9 cellular contexts compared by ENCODE assay signal in genomic region chr18:77088977-77089795, GRCh38. TPM values are rescaled to one million over a fixed set of nuclear protein-coding genes. Genes with fewer than 3 reads are reported as not detected.
DNase-seq lines count a peak whose midpoint lies in the region; ATAC-seq, FAIRE-seq and TF ChIP-seq lines count a peak whose summit lies in the region.
"Had no signal": no experiment of that assay in that cellular context is flagged by ENCODE, and none has a peak within 500 bp of the region (broad histone marks: within the 10 kb centered on the region; RNA-seq: fewer than 3 reads in every experiment).

No MANE protein-coding gene starts in this region.

- TF ChIP-seq EP300 in A549 (IDR thresholded peaks at IDR 0.05) (no peak), ovary (IDR thresholded peaks at IDR 0.05) (no peak)

- H3K18ac ChIP-seq in mesenchymal stem cell (ENCODE audit: low read depth in 1 of 2, low read length in 2 of 2): no peak overlapping the region

- no peaks in the 10 kb centered on the region for H3K27me3 ChIP-seq in mesenchymal stem cell (ENCODE audit: control insufficient read depth in 1 of 2, insufficient read depth in 1 of 2, low read length in 2 of 2)
- H3K27me3 ChIP-seq in ovary: no peaks in the 10 kb centered on the region

- no peak overlapping the region for H2BK120ac ChIP-seq in mesenchymal stem cell (ENCODE audit: low read depth, low read length)

- H3K36me3 Mint-ChIP-seq in MCF 10A (ENCODE audit: insufficient read depth, unreplicated experiment): peaks cover 12% of the 10 kb centered on the region

- no peak overlapping the region for H3K23ac ChIP-seq in mesenchymal stem cell (ENCODE audit: low read length in 2 of 2)

- no peak overlapping the region for H2BK5ac ChIP-seq in mesenchymal stem cell (ENCODE audit: low read depth, low read length, poor library complexity, severe bottlenecking)

- peak overlapping the region in 1 of 2 experiments; percentile 47 for H3K4ac ChIP-seq in mesenchymal stem cell (ENCODE audit: low read depth in 1 of 2, low read length in 2 of 2)

- no peak for TF ChIP-seq CTCF in A549 (IDR thresholded peaks at IDR 0.05)
- no peak for TF ChIP-seq CTCF in MCF 10A (IDR thresholded peaks at IDR 0.05; ENCODE audit: unreplicated experiment)
- TF ChIP-seq CTCF in ovary (IDR thresholded peaks at IDR 0.05): no peak

- peak overlapping the region; percentile 33 for H2AK5ac ChIP-seq in mesenchymal stem cell (ENCODE audit: low read length, severe bottlenecking)

- no peaks in the 10 kb centered on the region for H3K27me3 Mint-ChIP-seq in MCF 10A (ENCODE audit: insufficient read depth, unreplicated experiment)

- no peak overlapping the region for H3K4me3 ChIP-seq in A549
- H3K4me3 ChIP-seq in mesenchymal stem cell (ENCODE audit: insufficient read depth in 1 of 2, low read depth in 1 of 2, low read length in 2 of 2): no peak overlapping the region
- H3K4me3 ChIP-seq in ovary: no peak overlapping the region

- no peaks in the 10 kb centered on the region for H3K9me3 Mint-ChIP-seq in MCF 10A (ENCODE audit: unreplicated experiment)

- peak overlapping the region in 1 of 2 experiments; percentile 48 for H2BK12ac ChIP-seq in mesenchymal stem cell (ENCODE audit: low read length in 2 of 2)

- peak overlapping the region; percentile 94 for H3K27ac Mint-ChIP-seq in MCF 10A (ENCODE audit: low read depth, unreplicated experiment)

- no peak overlapping the region for H2AFZ ChIP-seq in mesenchymal stem cell (ENCODE audit: low read depth, low read length)

- H3K14ac ChIP-seq in mesenchymal stem cell (ENCODE audit: low read length in 2 of 2): peak overlapping the region in 1 of 2 experiments; percentile 41

- H3K9me3 ChIP-seq in A549 (no peaks in the 10 kb centered on the region), mesenchymal stem cell (ENCODE audit: control insufficient read depth, low read length) (no peaks in the 10 kb centered on the region), ovary (no peaks in the 10 kb centered on the region)

- TF ChIP-seq RAD21 in A549 (conservative IDR thresholded peaks at IDR 0.05 in 1 of 2, IDR thresholded peaks at IDR 0.05 in 1 of 2): no peak

- no peak overlapping the region for H3K4me3 Mint-ChIP-seq in MCF 10A (ENCODE audit: unreplicated experiment)

- H3K27ac ChIP-seq in A549: peak overlapping the region; percentile 19 to 70; a peak in 3 of 6 replicates
- peak overlapping the region; percentile 11 for H3K27ac ChIP-seq in mesenchymal stem cell (ENCODE audit: low read length, poor library complexity, severe bottlenecking)
- no peak overlapping the region for H3K27ac ChIP-seq in caudate nucleus (ENCODE audit: low read depth, low read length)
- H3K27ac ChIP-seq in ovary: no peak overlapping the region

- 82% methylated on average over 8 of the region's 16 CpGs for WGBS in A549 (ENCODE audit: missing lambda C conversion rate)
- 71% methylated on average over 15 of the region's 16 CpGs for WGBS in mesenchymal stem cell
- 84 to 91% (median 84%) methylated on average over 16 of the region's 16 CpGs for WGBS in ovary, 3 donors

- peaks cover 3 to 9% of the 10 kb centered on the region in 2 experiments for H3K36me3 ChIP-seq in mesenchymal stem cell (ENCODE audit: control insufficient read depth in 1 of 2, insufficient read depth in 2 of 2, low read depth in 1 of 2, low read length in 2 of 2)
- no peaks in the 10 kb centered on the region for H3K36me3 ChIP-seq in ovary

- H3K4me1 ChIP-seq in A549: peaks cover 33% of the 10 kb centered on the region
- peaks cover 41% of the 10 kb centered on the region for H3K4me1 ChIP-seq in mesenchymal stem cell (ENCODE audit: control insufficient read depth, insufficient read depth, low read depth, low read length)
- peaks cover 3% of the 10 kb centered on the region for H3K4me1 ChIP-seq in ovary (ENCODE audit: insufficient read depth)

- FAIRE-seq in A549 (lab: Jason Lieb, UNC) (no peak), GM12892 (lab: Jason Lieb, UNC) (no peak)

- POLR2A ChIA-PET in A549 (lab: Yijun Ruan, JAX): no interaction called here
- POLR2A ChIA-PET in MCF 10A (lab: Yijun Ruan, JAX): interaction anchor here (0.7 to 1.9 kb wide), 8 partner anchors 12 to 43 kb away, joined by 3 to 8 read pairs (median 4); partner anchors contain the start of gene MBP

- ATAC-seq in A549 (peak in 1 of 2 experiments; percentile 43; a peak in 2 of 6 replicates), HG02642 (IDR thresholded peaks at IDR 0.05; ENCODE audit: poor library complexity, unreplicated experiment) (no peak)

- H3K9ac ChIP-seq in mesenchymal stem cell (ENCODE audit: low read length): no peak overlapping the region

- TF ChIP-seq POLR2A in A549 (IDR thresholded peaks at IDR 0.05; ENCODE audit: low read length) (no peak), GM12892 (IDR thresholded peaks at IDR 0.05; ENCODE audit: low read depth, low read length) (no peak), ovary (IDR thresholded peaks at IDR 0.05) (no peak)

- peak overlapping the region; percentile 40 for H4K91ac ChIP-seq in mesenchymal stem cell (ENCODE audit: low read length)

- no peak overlapping the region for H4K8ac ChIP-seq in mesenchymal stem cell (ENCODE audit: low read length)

- H2BK15ac ChIP-seq in mesenchymal stem cell (ENCODE audit: low read depth, poor library complexity, severe bottlenecking): no peak overlapping the region

- H3K4me2 ChIP-seq in A549 (peak overlapping the region; percentile 36; the same call in 2 of the 3 replicates), mesenchymal stem cell (ENCODE audit: low read length, poor library complexity, severe bottlenecking) (no peak overlapping the region)

- DNase-seq in A549 (ENCODE audit: low read depth in 1 of 2, low spot score in 1 of 2) (no peak), HPDE6-E6E7 (ENCODE audit: extremely low spot score) (peak; percentile 58), MCF 10A (ENCODE audit: unreplicated experiment) (peak; percentile 85), mesenchymal stem cell (no peak), caudate nucleus (lab: John Stamatoyannopoulos, UW) (no peak), GM12892 (ENCODE audit: insufficient read length) (no peak), ovary (no peak)
- DNase-seq: SHP77 had no signal

- BruUV-seq in MCF 10A (replicated peaks; lab: Mats Ljungman, UMichigan): no TSS peak

- H3K4me1 Mint-ChIP-seq in MCF 10A (ENCODE audit: insufficient read depth, unreplicated experiment): peaks cover 46% of the 10 kb centered on the region

- CTCF ChIA-PET in A549 (lab: Yijun Ruan, JAX): no interaction called here
- CTCF ChIA-PET in MCF 10A (lab: Yijun Ruan, JAX): interaction anchor here (1.0 kb wide), 1 partner anchor 26 kb away, joined by 3 read pairs; no protein-coding TSS in a partner anchor

- peaks cover 19% of the 10 kb centered on the region for H3K79me1 ChIP-seq in mesenchymal stem cell (replicated peaks; ENCODE audit: low read length, poor library complexity, severe bottlenecking)

- intact Hi-C loops in MCF 10A (cut with micrococcal nuclease) (no loop called here), ovary (cut with DNase I) (no loop called here)

TF ChIP-seq in A549, 52 proteins besides CTCF, POLR2A, EP300 and RAD21:
- no peak for TF ChIP-seq CBX2 (IDR thresholded peaks at IDR 0.05; ENCODE audit: borderline replicate concordance, low read depth)

RNA-seq across cellular contexts. Expression of gene MBP, which starts 43.4 kb away (rescaled TPM):
- polyA plus RNA-seq in A549 (2011; rRNA removed) (28.6 and 33.1 TPM in 2 replicates), A549 (2017; fragmentation: RNase III; extraction: RNeasy Plus Mini Kit Qiagen cat#74134 plus additional on column Dnase treatment) (8.5 to 9.0 TPM (median 8.6 TPM) in 3 replicates), ovary (10 to 100 TPM in 1 of 2 donors, 1 to 10 TPM in 1; 7.1 to 21.6 TPM)
- 7.0 and 7.3 TPM in 2 replicates for polyA plus RNA-seq in A549 (2012; cell fraction: cytosol; rRNA removed)
- 8.4 and 9.6 TPM in 2 replicates for polyA plus RNA-seq in A549 (2012; cell fraction: nucleus; rRNA removed)
- polyA minus RNA-seq in A549 (2011; rRNA and poly(A)+ RNA removed): 31.0 and 39.2 TPM in 2 replicates
- total RNA-seq in MCF 10A (2022) (31.6 and 31.7 TPM in 2 replicates), ovary (10 to 100 TPM; 19.9 to 38.2 (median 24.2) TPM)
- polyA plus RNA-seq in mesenchymal stem cell (2013, experiment 1 of 2): 7.6 TPM
- polyA plus RNA-seq in mesenchymal stem cell (2013, experiment 2 of 2): 8.8 TPM
- polyA plus RNA-seq in GM12892 (2012; ENCODE audit: missing spikeins): 26.6 TPM

Comparison
In these comparisons a context has a peak if more than half of its experiments do, and no peak if none do; other contexts are left out.
1. DNase-seq: peak in HPDE6-E6E7 (single experiment) and MCF 10A (single experiment); none in A549 (0 of 2), mesenchymal stem cell (single experiment), caudate nucleus (0 of 61), GM12892 (single experiment) and ovary (0 of 5).
2. H3K27ac ChIP-seq: peak in A549 (2 of 2) and mesenchymal stem cell (single experiment); none in caudate nucleus (single experiment) and ovary (0 of 2).